In the genomic region with DNA sequence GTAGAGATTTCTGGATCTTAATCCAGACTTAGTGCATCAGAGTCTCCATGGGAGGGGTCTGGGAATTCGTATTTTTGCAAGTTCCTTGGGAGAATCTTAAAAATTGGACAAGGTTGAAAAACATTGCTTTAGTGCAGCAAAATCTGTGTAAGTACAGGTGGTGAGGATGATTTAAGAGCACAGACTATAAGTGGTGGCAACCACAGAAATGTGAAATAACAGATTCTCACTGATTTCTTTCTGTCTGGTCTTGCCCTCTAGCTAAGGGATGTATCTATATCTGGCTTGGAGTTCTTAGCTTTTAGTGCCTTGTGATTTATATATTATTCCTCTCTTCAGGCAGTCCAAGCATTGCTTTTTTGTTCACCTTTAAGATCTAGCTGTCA, we compare ENCODE assay signal across 12 cellular contexts.
DNase-seq lines count a peak whose midpoint lies in the region; ATAC-seq, FAIRE-seq and TF ChIP-seq lines count a peak whose summit lies in the region.
"Had no signal": no experiment of that assay in that cellular context is flagged by ENCODE, and none has a peak within 500 bp of the region (broad histone marks: within the 10 kb centered on the region; RNA-seq: fewer than 3 reads in every experiment).

No MANE protein-coding gene starts in this region.

- H2AFZ ChIP-seq in HCT116 (ENCODE audit: low read depth, low read length, poor library complexity, severe bottlenecking) (no peak overlapping the region), K562 (ENCODE audit: low read depth, low read length) (no peak overlapping the region)

- no peaks in the 10 kb centered on the region for H3K36me3 ChIP-seq in HCT116 (ENCODE audit: control insufficient read depth in 1 of 2, insufficient read depth in 2 of 2, low read length in 2 of 2)
- peaks cover 1% of the 10 kb centered on the region; the same call in 1 of the 3 replicates for H3K36me3 ChIP-seq in K562 (ENCODE audit: control insufficient read depth, insufficient read depth, low read length)
- H3K36me3 ChIP-seq in WERI-Rb-1, result no peaks in the 10 kb centered on the region
- no peaks in the 10 kb centered on the region for H3K36me3 ChIP-seq in uterus
- H3K36me3 ChIP-seq: ascending aorta, BE2C had no signal

- peak overlapping the region; percentile 46; the same call in 1 of the 2 replicates for H3K9ac ChIP-seq in HCT116 (ENCODE audit: low read length)
- H3K9ac ChIP-seq in K562 (ENCODE audit: insufficient read depth in 1 of 2, low read depth in 2 of 2, low read length in 2 of 2), result no peak overlapping the region

- no peaks in the 10 kb centered on the region for H4K20me1 ChIP-seq in HCT116 (ENCODE audit: insufficient read depth)
- no peaks in the 10 kb centered on the region for H4K20me1 ChIP-seq in K562 (replicated peaks; ENCODE audit: control insufficient read depth, insufficient read depth, low read length)

- H3K4me3 Mint-ChIP-seq in mesothelial cell of epicardium, result no peak overlapping the region

- H3K27ac ChIP-seq in HCT116 (ENCODE audit: low read depth, low read length) (no peak overlapping the region), K562 (ENCODE audit: extremely low read depth, low read depth, low read length) (no peak overlapping the region), WERI-Rb-1 (no peak overlapping the region), uterus (no peak overlapping the region)
- H3K27ac ChIP-seq: ascending aorta had no signal

- TF ChIP-seq EP300 in K562 (IDR thresholded peaks at IDR 0.05; ENCODE audit: low read length), result no peak

- H3K9me3 Mint-ChIP-seq in mesothelial cell of epicardium, result no peaks in the 10 kb centered on the region

- WGBS in K562 (ENCODE audit: insufficient coverage, low coverage, missing lambda C conversion rate), result 56% methylated on average over 1 of the region's 1 CpG

- FAIRE-seq in K562 (lab: Jason Lieb, UNC), result no peak
- FAIRE-seq: small intestine had no signal

- H3K4me2 ChIP-seq in HCT116 (ENCODE audit: low read length) (peak overlapping the region; percentile 73), K562 (ENCODE audit: insufficient read depth, low read length) (no peak overlapping the region)

- no peaks in the 10 kb centered on the region for H3K9me2 ChIP-seq in HCT116 (ENCODE audit: insufficient read depth)

- no peaks in the 10 kb centered on the region for H3K9me1 ChIP-seq in K562 (ENCODE audit: control insufficient read depth, insufficient read depth, low read length)

- H3K79me2 ChIP-seq in HCT116 (ENCODE audit: insufficient read depth, low read length), result peaks cover 69% of the 10 kb centered on the region
- H3K79me2 ChIP-seq in K562 (ENCODE audit: control insufficient read depth, insufficient read depth, low read length), result peaks cover 48% of the 10 kb centered on the region

- intact Hi-C loops in HCT116 (cut with micrococcal nuclease), result no loop called here
- intact Hi-C loops in K562 (cut with micrococcal nuclease), result no loop called here
- intact Hi-C loops in uterus (cut with DNase I; ENCODE audit: low total_unique reads), result no loop called here

- peaks cover 46% of the 10 kb centered on the region for H3K4me1 Mint-ChIP-seq in mesothelial cell of epicardium

- RAD21 ChIA-PET in HCT116 (lab: Charles Lee; ENCODE audit: low non-redundant PET in 1 of 2, low total read pairs in 2 of 2, uncharacterized antibody in 2 of 2, unreplicated experiment in 2 of 2), result no interaction called here

- H3K4me3 ChIP-seq in HCT116 (replicated peaks in 1 of 2; ENCODE audit: low read depth in 1 of 2, low read length in 2 of 2), result no peak overlapping the region
- H3K4me3 ChIP-seq in K562, result no peak overlapping the region
- no peak overlapping the region for H3K4me3 ChIP-seq in WERI-Rb-1 (ENCODE audit: low read depth, low read length)
- H3K4me3 ChIP-seq in uterus, result no peak overlapping the region
- H3K4me3 ChIP-seq: ascending aorta had no signal

- no peak for TF ChIP-seq POLR2A in HCT116 (IDR thresholded peaks at IDR 0.05; ENCODE audit: borderline replicate concordance, extremely low read depth, insufficient read depth, insufficient read length)
- no peak for TF ChIP-seq POLR2A in K562 (conservative IDR thresholded peaks at IDR 0.05)
- TF ChIP-seq POLR2A in uterus (IDR thresholded peaks at IDR 0.05), result no peak

- ATAC-seq in HCT116 (no peak), K562 (no peak)

- no peaks in the 10 kb centered on the region for H3K27me3 Mint-ChIP-seq in mesothelial cell of epicardium (ENCODE audit: low read depth)

- peak overlapping the region; percentile 92 for H3K27ac Mint-ChIP-seq in mesothelial cell of epicardium

- in situ Hi-C loops in K562 (cut with MboI), result no loop called here

- TF ChIP-seq RAD21 in HCT116 (IDR thresholded peaks at IDR 0.05; ENCODE audit: low read depth) (no peak), K562 (CRISPR knock-in tag; conservative IDR thresholded peaks at IDR 0.05 in 1 of 2, IDR thresholded peaks at IDR 0.05 in 1 of 2) (no peak)

- CTCF ChIA-PET in HCT116 (lab: Charles Lee), result no interaction called here
- CTCF ChIA-PET in K562 (lab: Yijun Ruan, JAX; ENCODE audit: low intra/inter-chr PET ratio), result no interaction called here

- no peaks in the 10 kb centered on the region for H3K36me3 Mint-ChIP-seq in mesothelial cell of epicardium

- H3K9me3 ChIP-seq in HCT116 (ENCODE audit: control insufficient read depth in 1 of 2, insufficient read depth in 1 of 2, low read depth in 1 of 2, low read length in 2 of 2), result no peaks in the 10 kb centered on the region
- no peaks in the 10 kb centered on the region for H3K9me3 ChIP-seq in K562 (replicated peaks; ENCODE audit: control insufficient read depth, insufficient read depth, low read depth, low read length)
- H3K9me3 ChIP-seq in WERI-Rb-1 (ENCODE audit: severe bottlenecking), result no peaks in the 10 kb centered on the region
- no peaks in the 10 kb centered on the region for H3K9me3 ChIP-seq in uterus
- H3K9me3 ChIP-seq: ascending aorta, BE2C had no signal

- TF ChIP-seq CTCF in HCT116 (IDR thresholded peaks at IDR 0.05 in 2 of 3, conservative IDR thresholded peaks at IDR 0.05 in 1 of 3; ENCODE audit: borderline replicate concordance in 1 of 3, insufficient read depth in 1 of 3, low read depth in 2 of 3, low read length in 2 of 3) (no peak), K562 (IDR thresholded peaks at IDR 0.05 in 2 of 3, conservative IDR thresholded peaks at IDR 0.05 in 1 of 3; ENCODE audit: insufficient read depth in 2 of 3, low read depth in 1 of 3, low read length in 3 of 3) (no peak), mesothelial cell of epicardium (IDR thresholded peaks at IDR 0.05; ENCODE audit: unreplicated experiment) (no peak), WERI-Rb-1 (IDR thresholded peaks at IDR 0.05; ENCODE audit: low read depth, low read length) (no peak), uterus (IDR thresholded peaks at IDR 0.05) (no peak)

- BruUV-seq in HCT116 (replicated peaks; lab: Mats Ljungman, UMichigan) (no TSS peak), K562 (replicated peaks; lab: Mats Ljungman, UMichigan) (no TSS peak)

- DNase-seq in A172 (ENCODE audit: low spot score), result peak; percentile 55
- DNase-seq in HCT116 (ENCODE audit: low read depth, low spot score), result no peak
- no peak for DNase-seq in K562 (ENCODE audit: extremely low read depth in 1 of 4, low spot score in 3 of 4)
- no peak for DNase-seq in mesothelial cell of epicardium (ENCODE audit: low spot score in 2 of 2, unreplicated experiment in 2 of 2)
- DNase-seq in NCI-H446 treated with DMSO at 0.1 percent for 48 hours (lab: John Stamatoyannopoulos, UW), result no peak
- no peak for DNase-seq in WERI-Rb-1
- DNase-seq in Kasumi-1 (lab: John Stamatoyannopoulos, UW), result no peak
- no peak for DNase-seq in uterus
- DNase-seq: NCI-H1436 treated with DMSO at 0.1 percent for 48 hours had no signal

- no peaks in the 10 kb centered on the region for H3K27me3 ChIP-seq in HCT116 (ENCODE audit: insufficient read depth, low read length)
- H3K27me3 ChIP-seq in K562 (ENCODE audit: control insufficient read depth in 2 of 2, insufficient read depth in 2 of 2, low read length in 2 of 2), result no peaks in the 10 kb centered on the region
- H3K27me3 ChIP-seq in WERI-Rb-1 (ENCODE audit: insufficient read depth, low read depth, severe bottlenecking), result no peaks in the 10 kb centered on the region
- no peaks in the 10 kb centered on the region for H3K27me3 ChIP-seq in uterus
- H3K27me3 ChIP-seq: ascending aorta, BE2C had no signal

- POLR2A ChIA-PET in HCT116 (lab: Charles Lee) (interaction anchor here (1.4 kb wide), 1 partner anchor 112 kb away, joined by 4 read pairs; no protein-coding TSS in a partner anchor), K562 (lab: Yijun Ruan, JAX) (interaction anchor here (1.6 to 1.7 kb wide), 2 partner anchors 17 to 21 kb away, joined by 3 to 4 read pairs; no protein-coding TSS in a partner anchor)

- H3K4me1 ChIP-seq in HCT116 (ENCODE audit: control insufficient read depth in 1 of 2, insufficient read depth in 2 of 2, low read length in 2 of 2) (peaks cover 43 to 51% of the 10 kb centered on the region in 2 experiments), K562 (replicated peaks in 1 of 2; ENCODE audit: control insufficient read depth in 2 of 2, insufficient read depth in 2 of 2, low read length in 2 of 2) (peaks cover 0 to 33% of the 10 kb centered on the region in 2 experiments; a peak in 3 of 5 replicates), uterus (no peaks in the 10 kb centered on the region)
- H3K4me1 ChIP-seq: BE2C had no signal

TF ChIP-seq in HCT116, 20 proteins besides CTCF, POLR2A, EP300 and RAD21 (continues in another document):
- TF ChIP-seq CBX3 (IDR thresholded peaks at IDR 0.05; ENCODE audit: low read depth), result no peak

TF ChIP-seq in K562, 482 proteins besides CTCF, POLR2A, EP300 and RAD21 (continues in another document):
- TF ChIP-seq NONO (IDR thresholded peaks at IDR 0.05; ENCODE audit: low read depth in 2 of 2, low read length in 1 of 2) (no peak), HDAC1 (IDR thresholded peaks at IDR 0.05) (peak in 1 of 2 experiments; percentile 33; a peak in 1 of 4 replicates), KDM1A (IDR thresholded peaks at IDR 0.05) (peak; percentile 77 to 83), FOXO4 (CRISPR knock-in tag; IDR thresholded peaks at IDR 0.05) (no peak), CCNT2 (IDR thresholded peaks at IDR 0.05; ENCODE audit: borderline replicate concordance, extremely low read depth, insufficient read length, low read depth, low read length) (no peak), CBX1 (IDR thresholded peaks at IDR 0.05; ENCODE audit: low read depth) (no peak), FOXP1 (CRISPR knock-in tag; IDR thresholded peaks at IDR 0.05) (no peak), RCOR1 (IDR thresholded peaks at IDR 0.05; ENCODE audit: borderline replicate concordance in 1 of 2, low read depth in 2 of 2, low read length in 2 of 2) (peak; percentile 24 to 36; a peak in 1 of 4 replicates)
